In the genomic region with DNA sequence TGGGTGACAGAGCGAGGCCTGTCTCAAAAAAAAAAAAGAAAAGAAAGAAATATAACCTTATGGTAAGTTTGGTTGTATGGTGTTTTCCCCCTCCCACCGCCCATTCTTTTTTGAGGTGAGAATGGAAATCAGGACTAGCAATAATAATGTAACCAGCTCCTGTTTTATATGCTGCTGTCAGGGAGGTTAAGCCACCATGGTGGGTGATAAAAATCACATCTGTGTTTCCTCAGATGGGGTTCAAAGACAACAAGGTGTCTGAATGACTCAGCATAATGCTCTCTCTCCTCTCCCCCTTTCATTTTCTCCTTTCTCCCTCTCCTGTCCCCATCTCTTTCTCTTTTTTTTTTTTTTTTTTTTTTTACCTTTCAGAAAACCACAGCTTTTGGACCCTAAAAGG, we compare ENCODE assay signal across 1 cellular context.
A peak's percentile ranks its signal among the peaks of the same experiment; 100 is the strongest.
TF ChIP-seq lines count a peak whose summit lies in the region.

No MANE protein-coding gene starts in this region.

TF ChIP-seq in GM12878, 131 proteins besides CTCF, POLR2A, EP300 and RAD21:
- TF ChIP-seq TCF7 (IDR thresholded peaks at IDR 0.05; ENCODE audit: borderline replicate concordance) (peak; percentile 76; the same call in 1 of the 2 replicates), JUNB (IDR thresholded peaks at IDR 0.05) (peak; percentile 64; the same call in 1 of the 2 replicates), PRDM15 (CRISPR knock-in tag; IDR thresholded peaks at IDR 0.05) (no peak), E4F1 (IDR thresholded peaks at IDR 0.05; ENCODE audit: borderline replicate concordance, partially characterized antibody) (no peak), GATAD2B (conservative IDR thresholded peaks at IDR 0.05; ENCODE audit: low read depth) (no peak), RCOR1 (conservative IDR thresholded peaks at IDR 0.05; ENCODE audit: low read depth, low read length) (no peak), BACH1 (IDR thresholded peaks at IDR 0.05; ENCODE audit: borderline replicate concordance) (peak; percentile 70; the same call in 1 of the 2 replicates), ASH2L (IDR thresholded peaks at IDR 0.05; ENCODE audit: borderline replicate concordance, low read depth) (no peak), KAT2A (conservative IDR thresholded peaks at IDR 0.05; ENCODE audit: control insufficient read depth, low read depth, low read length) (no peak), ZBTB4 (CRISPR knock-in tag; IDR thresholded peaks at IDR 0.05) (no peak), KDM1A (IDR thresholded peaks at IDR 0.05; ENCODE audit: borderline replicate concordance) (no peak), PML (IDR thresholded peaks at IDR 0.05; ENCODE audit: low read length) (no peak), TCF12 (IDR thresholded peaks at IDR 0.05; ENCODE audit: low read depth, low read length) (0 out of 2 replicates have a peak, but pooled peaks have one; percentile 27), MYC (IDR thresholded peaks at IDR 0.05; ENCODE audit: insufficient read depth, insufficient read length, insufficient replicate concordance, low read length, severe bottlenecking) (no peak), TCF3 (IDR thresholded peaks at IDR 0.05; ENCODE audit: borderline replicate concordance, insufficient read depth, low read depth, low read length) (0 out of 2 replicates have a peak, but pooled peaks have one; percentile 33), SMAD1 (IDR thresholded peaks at IDR 0.05; ENCODE audit: low read depth, partially characterized antibody) (no peak), ZNF622 (IDR thresholded peaks at IDR 0.05) (no peak), NR2C2 (IDR thresholded peaks at IDR 0.05; ENCODE audit: borderline replicate concordance, control insufficient read depth, insufficient read length, low read depth) (no peak), SREBF1 (IDR thresholded peaks at IDR 0.05; ENCODE audit: low read length) (no peak), IRF4 (IDR thresholded peaks at IDR 0.05; ENCODE audit: low read depth, low read length) (peak; percentile 23; the same call in 1 of the 2 replicates), MTA2 (IDR thresholded peaks at IDR 0.05; ENCODE audit: low read depth) (no peak), RBBP5 (conservative IDR thresholded peaks at IDR 0.05) (no peak), RUNX3 (IDR thresholded peaks at IDR 0.05; ENCODE audit: low read length) (peak; percentile 54), ZBED1 (IDR thresholded peaks at IDR 0.05; ENCODE audit: borderline replicate concordance) (no peak), ZNF24 (IDR thresholded peaks at IDR 0.05) (no peak), CEBPB (IDR thresholded peaks at IDR 0.05; ENCODE audit: borderline replicate concordance in 1 of 2, low read depth in 2 of 2, low read length in 2 of 2) (no peak), BCL11A (IDR thresholded peaks at IDR 0.05; ENCODE audit: low read depth, low read length) (no peak), NR2C1 (IDR thresholded peaks at IDR 0.05) (no peak)
